ENCODE assay signal across 38 cellular contexts in genomic region chrX:132235488-132235887, GRCh38.
"Had no signal": no experiment of that assay in that cellular context is flagged by ENCODE, and none has a peak within 500 bp of the region (broad histone marks: within the 10 kb centered on the region; RNA-seq: fewer than 3 reads in every experiment).

No MANE protein-coding gene starts in this region.

- H3K27ac Mint-ChIP-seq: activated B cell treated with CpG ODN at 0.5 μM for 24 hours; activated CD4-positive, alpha-beta memory T cell treated with anti-CD3 and anti-CD28 coated beads for 36 hours; activated CD4-positive, alpha-beta T cell treated with anti-CD3 and anti-CD28 coated beads, Interleukin-2, amount 10 ng/mL, durations not matched to agents 24 days and 14 days; activated CD8-positive, alpha-beta T cell treated with anti-CD3 and anti-CD28 coated beads for 36 hours; activated naive CD4-positive, alpha-beta T cell treated with anti-CD3 and anti-CD28 coated beads for 36 hours; activated naive CD4-positive, alpha-beta T cell treated with anti-CD3 and anti-CD28 coated beads, Interleukin-2, amount 50 U/mL, for 72 hours; activated naive CD8-positive, alpha-beta T cell treated with anti-CD3 and anti-CD28 coated beads for 36 hours; activated T-cell treated with anti-CD3 and anti-CD28 coated beads, Interleukin-2, amount 50 U/mL, for 72 hours; activated T-helper 1 cell treated with anti-CD3 and anti-CD28 coated beads, Interleukin-12 subunit alpha, Interleukin-12 subunit beta, Interleukin-2, Interleukin-4 antibody, amounts not matched to agents 30 ng/mL and 10 ng/mL and 1 ng/mL, durations not matched to agents 14 hours and 24 hours and 36 hours; activated T-helper 17 cell treated with anti-CD3 and anti-CD28 coated beads, Interleukin-2, amount 50 U/mL, for 72 hours; T-helper 1 cell treated with Interleukin-12 subunit alpha and Interleukin-12 subunit beta and Interleukin-4 antibody, amounts not matched to agents 30 μg/mL and 1 μg/mL, for 36 hours; T-helper 2 cell treated with Interferon-gamma antibody and Interleukin-4, amounts not matched to agents 5 μg/mL and 100 μg/mL, for 36 hours had no signal

- H3K4me3 ChIP-seq: adrenal gland, body of pancreas, breast epithelium had no signal

- DNase-seq: activated B cell treated with CpG ODN at 0.5 μM for 24 hours; activated CD4-positive, alpha-beta memory T cell treated with anti-CD3 and anti-CD28 coated beads for 36 hours; activated CD4-positive, alpha-beta T cell treated with anti-CD3 and anti-CD28 coated beads for 4 hours; activated CD4-positive, alpha-beta T cell treated with anti-CD3 and anti-CD28 coated beads, Interleukin-2, amount 10 ng/mL, durations not matched to agents 24 days and 14 days; activated CD4-positive, alpha-beta T cell treated with anti-CD3 and anti-CD28 coated beads, Interleukin-2, amount 50 U/mL, for 1 hour; activated CD4-positive, alpha-beta T cell treated with anti-CD3 and anti-CD28 coated beads, Interleukin-2, amount 50 U/mL, for 4 hours; activated CD4-positive, CD25-positive, alpha-beta regulatory T cell treated with anti-CD3 and anti-CD28 coated beads, Interleukin-2, amount 50 U/mL, for 72 hours; activated CD8-positive, alpha-beta memory T cell treated with anti-CD3 and anti-CD28 coated beads, Interleukin-2, amount 50 U/mL, for 4 hours; activated CD8-positive, alpha-beta T cell treated with anti-CD3 and anti-CD28 coated beads for 36 hours; activated effector memory CD4-positive, alpha-beta T cell treated with anti-CD3 and anti-CD28 coated beads, Interleukin-2, amount 50 U/mL, for 16 hours; activated gamma-delta T cell treated with Interleukin-2 at 50 U/mL for 16 hours; activated naive CD4-positive, alpha-beta T cell; activated naive CD4-positive, alpha-beta T cell treated with anti-CD3 and anti-CD28 coated beads for 36 hours; activated naive CD4-positive, alpha-beta T cell treated with anti-CD3 and anti-CD28 coated beads, Interleukin-2, amount 50 U/mL, for 16 hours; activated naive CD8-positive, alpha-beta T cell treated with anti-CD3 and anti-CD28 coated beads for 36 hours; activated T-cell treated with anti-CD3 and anti-CD28 coated beads for 4 hours; activated T-cell treated with anti-CD3 and anti-CD28 coated beads, Interleukin-2, amount 50 U/mL, for 1 hour; activated T-cell treated with anti-CD3 and anti-CD28 coated beads, Interleukin-2, amount 50 U/mL, for 4 hours; activated T-cell treated with anti-CD3 and anti-CD28 coated beads, Interleukin-2, amount 50 U/mL, for 72 hours; adrenal gland; amniotic stem cell; aorta; body of pancreas; brain microvascular endothelial cell; central memory CD4-positive, alpha-beta T cell; cerebellar nuclear complex; T-helper 1 cell; T-helper 2 cell; T-helper 9 cell had no signal

- H3K36me3 ChIP-seq: adrenal gland, brain microvascular endothelial cell, breast epithelium had no signal

- H3K4me3 Mint-ChIP-seq: activated B cell treated with CpG ODN at 0.5 μM for 24 hours; activated CD4-positive, alpha-beta memory T cell treated with anti-CD3 and anti-CD28 coated beads for 36 hours; activated CD4-positive, alpha-beta T cell treated with anti-CD3 and anti-CD28 coated beads, Interleukin-2, amount 10 ng/mL, durations not matched to agents 24 days and 14 days; activated CD8-positive, alpha-beta T cell treated with anti-CD3 and anti-CD28 coated beads for 36 hours; activated naive CD4-positive, alpha-beta T cell treated with anti-CD3 and anti-CD28 coated beads for 36 hours; activated naive CD8-positive, alpha-beta T cell treated with anti-CD3 and anti-CD28 coated beads for 36 hours; activated T-cell treated with anti-CD3 and anti-CD28 coated beads, Interleukin-2, amount 50 U/mL, for 4 hours; activated T-cell treated with anti-CD3 and anti-CD28 coated beads, Interleukin-2, amount 50 U/mL, for 72 hours; activated T-helper 1 cell treated with anti-CD3 and anti-CD28 coated beads, Interleukin-12 subunit alpha, Interleukin-12 subunit beta, Interleukin-2, Interleukin-4 antibody, amounts not matched to agents 30 ng/mL and 10 ng/mL and 1 ng/mL, durations not matched to agents 14 hours and 24 hours and 36 hours; activated T-helper 17 cell treated with anti-CD3 and anti-CD28 coated beads, Interleukin-2, amount 50 U/mL, for 72 hours; T-helper 1 cell treated with Interleukin-12 subunit alpha and Interleukin-12 subunit beta and Interleukin-4 antibody, amounts not matched to agents 30 μg/mL and 1 μg/mL, for 36 hours; T-helper 2 cell treated with Interferon-gamma antibody and Interleukin-4, amounts not matched to agents 5 μg/mL and 100 μg/mL, for 36 hours had no signal

- H3K4me1 ChIP-seq: adrenal gland, body of pancreas, breast epithelium had no signal

- H3K27me3 ChIP-seq: body of pancreas, brain microvascular endothelial cell had no signal

- H3K36me3 Mint-ChIP-seq: activated CD4-positive, alpha-beta memory T cell treated with anti-CD3 and anti-CD28 coated beads for 36 hours; activated naive CD4-positive, alpha-beta T cell treated with anti-CD3 and anti-CD28 coated beads, Interleukin-2, amount 50 U/mL, for 72 hours had no signal

- H3K4me1 Mint-ChIP-seq: activated CD4-positive, alpha-beta T cell treated with anti-CD3 and anti-CD28 coated beads, Interleukin-2, amount 10 ng/mL, durations not matched to agents 24 days and 14 days; activated naive CD8-positive, alpha-beta T cell treated with anti-CD3 and anti-CD28 coated beads for 36 hours had no signal

- H3K9me3 Mint-ChIP-seq: activated B cell treated with CpG ODN at 0.5 μM for 24 hours; activated CD4-positive, alpha-beta memory T cell treated with anti-CD3 and anti-CD28 coated beads for 36 hours; activated CD4-positive, alpha-beta T cell treated with anti-CD3 and anti-CD28 coated beads, Interleukin-2, amount 10 ng/mL, durations not matched to agents 24 days and 14 days; activated CD8-positive, alpha-beta T cell treated with anti-CD3 and anti-CD28 coated beads for 36 hours; activated naive CD4-positive, alpha-beta T cell treated with anti-CD3 and anti-CD28 coated beads for 36 hours; activated naive CD4-positive, alpha-beta T cell treated with anti-CD3 and anti-CD28 coated beads, Interleukin-2, amount 50 U/mL, for 72 hours; activated naive CD8-positive, alpha-beta T cell treated with anti-CD3 and anti-CD28 coated beads for 36 hours; activated T-cell treated with anti-CD3 and anti-CD28 coated beads, Interleukin-2, amount 50 U/mL, for 4 hours; activated T-cell treated with anti-CD3 and anti-CD28 coated beads, Interleukin-2, amount 50 U/mL, for 72 hours; activated T-helper 1 cell treated with anti-CD3 and anti-CD28 coated beads, Interleukin-12 subunit alpha, Interleukin-12 subunit beta, Interleukin-2, Interleukin-4 antibody, amounts not matched to agents 30 ng/mL and 10 ng/mL and 1 ng/mL, durations not matched to agents 14 hours and 24 hours and 36 hours; activated T-helper 17 cell treated with anti-CD3 and anti-CD28 coated beads, Interleukin-2, amount 50 U/mL, for 72 hours; T-helper 1 cell treated with Interleukin-12 subunit alpha and Interleukin-12 subunit beta and Interleukin-4 antibody, amounts not matched to agents 30 μg/mL and 1 μg/mL, for 36 hours; T-helper 2 cell treated with Interferon-gamma antibody and Interleukin-4, amounts not matched to agents 5 μg/mL and 100 μg/mL, for 36 hours had no signal

- FAIRE-seq: astrocyte, TTC549 had no signal

- ATAC-seq: activated CD8-positive, alpha-beta T cell treated with anti-CD3 and anti-CD28 coated beads for 36 hours; activated naive CD4-positive, alpha-beta T cell treated with anti-CD3 and anti-CD28 coated beads, Interleukin-2, amount 50 U/mL, for 72 hours; activated T-cell treated with anti-CD3 and anti-CD28 coated beads, Interleukin-2, amount 50 U/mL, for 4 hours; activated T-cell treated with anti-CD3 and anti-CD28 coated beads, Interleukin-2, amount 50 U/mL, for 72 hours; activated T-helper 17 cell treated with anti-CD3 and anti-CD28 coated beads, Interleukin-2, amount 50 U/mL, for 72 hours; body of pancreas had no signal

- H3K27me3 Mint-ChIP-seq: activated B cell treated with CpG ODN at 0.5 μM for 24 hours; activated CD4-positive, alpha-beta memory T cell treated with anti-CD3 and anti-CD28 coated beads for 36 hours; activated CD4-positive, alpha-beta T cell treated with anti-CD3 and anti-CD28 coated beads, Interleukin-2, amount 10 ng/mL, durations not matched to agents 24 days and 14 days; activated CD8-positive, alpha-beta T cell treated with anti-CD3 and anti-CD28 coated beads for 36 hours; activated naive CD8-positive, alpha-beta T cell treated with anti-CD3 and anti-CD28 coated beads for 36 hours; activated T-helper 17 cell treated with anti-CD3 and anti-CD28 coated beads, Interleukin-2, amount 50 U/mL, for 72 hours had no signal

- H3K27ac ChIP-seq: adrenal gland, body of pancreas, brain microvascular endothelial cell, breast epithelium, VCaP had no signal

- H3K9me3 ChIP-seq: adrenal gland, body of pancreas, breast epithelium had no signal
